ENCODE assay signal across 1 cellular context in genomic region chr4:142126890-142127497, GRCh38.
TF ChIP-seq lines count a peak whose summit lies in the region.

No MANE protein-coding gene starts in this region.

TF ChIP-seq in HEK293, 187 proteins besides CTCF, POLR2A, EP300 and RAD21 (continued from another document):
- no peak for TF ChIP-seq ZNF639 (tag by site-specific recombination; IDR thresholded peaks at IDR 0.05)
- no peak for TF ChIP-seq ZNF280D (tag by site-specific recombination; IDR thresholded peaks at IDR 0.05)
- no peak for TF ChIP-seq ZNF473 (tag by site-specific recombination; IDR thresholded peaks at IDR 0.05)
